ENCODE assay signal across 10 cellular contexts in the genomic region with DNA sequence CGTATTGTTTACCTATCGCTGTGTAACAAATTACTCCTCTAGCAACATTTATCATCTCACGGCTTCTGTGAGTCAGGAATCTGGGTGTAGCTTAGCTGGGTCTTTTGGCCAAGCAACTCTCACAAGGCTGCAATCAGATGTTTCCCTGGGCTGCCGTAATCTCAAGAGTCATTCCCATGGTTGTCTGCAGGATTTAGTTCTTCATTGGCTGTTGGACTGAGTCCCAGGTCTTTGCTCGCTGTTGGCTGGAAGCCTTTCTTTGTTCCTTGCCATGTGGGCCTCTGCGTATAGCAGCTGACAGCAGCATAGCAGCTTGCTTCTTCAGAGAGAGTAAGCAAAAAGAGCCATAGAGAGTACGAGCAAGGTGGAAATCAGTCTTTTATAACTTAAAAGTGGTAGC. TPM values are rescaled to one million over a fixed set of nuclear protein-coding genes. Genes with fewer than 3 reads are reported as not detected.
DNase-seq lines count a peak whose midpoint lies in the region; ATAC-seq and TF ChIP-seq lines count a peak whose summit lies in the region.
"Had no signal": no experiment of that assay in that cellular context is flagged by ENCODE, and none has a peak within 500 bp of the region (broad histone marks: within the 10 kb centered on the region; RNA-seq: fewer than 3 reads in every experiment).

No MANE protein-coding gene starts in this region.

- no peak for ATAC-seq in CD8-positive, alpha-beta T cell
- ATAC-seq in GM21723 (IDR thresholded peaks at IDR 0.05; ENCODE audit: unreplicated experiment) = no peak
- no peak for ATAC-seq in activated naive CD8-positive, alpha-beta T cell treated with anti-CD3 and anti-CD28 coated beads, Interleukin-2, amount 50 U/mL, for 24 hours

- TF ChIP-seq POLR2A in adrenal gland (IDR thresholded peaks at IDR 0.05) = no peak

- H3K4me1 ChIP-seq in CD8-positive, alpha-beta T cell (ENCODE audit: insufficient read depth, low read length) = no peaks in the 10 kb centered on the region
- H3K4me1 ChIP-seq in adrenal gland (replicated peaks in 1 of 2) = peaks cover 8 to 13% of the 10 kb centered on the region in 2 donors

- no peak overlapping the region for H3K27ac ChIP-seq in CD8-positive, alpha-beta T cell (ENCODE audit: low read depth, low read length)
- peak overlapping the region in 2 of 5 donors; percentile 14 to 70 for H3K27ac ChIP-seq in adrenal gland

- peaks cover 22% of the 10 kb centered on the region for H3K4me1 Mint-ChIP-seq in CD8-positive, alpha-beta T cell (ENCODE audit: low read depth)
- peaks cover 10% of the 10 kb centered on the region for H3K4me1 Mint-ChIP-seq in activated naive CD8-positive, alpha-beta T cell treated with anti-CD3 and anti-CD28 coated beads, Interleukin-2, amount 50 U/mL, for 24 hours

- H3K9me3 Mint-ChIP-seq in CD8-positive, alpha-beta T cell = no peaks in the 10 kb centered on the region
- H3K9me3 Mint-ChIP-seq in activated naive CD8-positive, alpha-beta T cell treated with anti-CD3 and anti-CD28 coated beads, Interleukin-2, amount 50 U/mL, for 24 hours = no peaks in the 10 kb centered on the region

- TF ChIP-seq CTCF in CD8-positive, alpha-beta T cell (IDR thresholded peaks at IDR 0.05) = no peak
- TF ChIP-seq CTCF in adrenal gland (IDR thresholded peaks at IDR 0.05) = no peak

- H3K4me3 ChIP-seq in CD8-positive, alpha-beta T cell (ENCODE audit: low read depth, low read length) = no peak overlapping the region
- H3K4me3 ChIP-seq in adrenal gland = no peak overlapping the region

- peak overlapping the region; percentile 39 for H3K27ac Mint-ChIP-seq in CD8-positive, alpha-beta T cell
- H3K27ac Mint-ChIP-seq in activated naive CD8-positive, alpha-beta T cell treated with anti-CD3 and anti-CD28 coated beads, Interleukin-2, amount 50 U/mL, for 24 hours = no peak overlapping the region

- WGBS in adrenal gland, 4 donors = 54 to 65% (median 62%) methylated on average over 7 of the region's 7 CpGs

- no peaks in the 10 kb centered on the region for H3K9me3 ChIP-seq in CD8-positive, alpha-beta T cell (ENCODE audit: low read length)
- H3K9me3 ChIP-seq in adrenal gland (replicated peaks in 1 of 3) = no peaks in the 10 kb centered on the region

- no peak overlapping the region for H3K4me3 Mint-ChIP-seq in CD8-positive, alpha-beta T cell
- no peak overlapping the region for H3K4me3 Mint-ChIP-seq in activated naive CD8-positive, alpha-beta T cell treated with anti-CD3 and anti-CD28 coated beads, Interleukin-2, amount 50 U/mL, for 24 hours

- no peaks in the 10 kb centered on the region for H3K27me3 ChIP-seq in CD8-positive, alpha-beta T cell (ENCODE audit: insufficient read depth, low read length)
- no peaks in the 10 kb centered on the region for H3K27me3 ChIP-seq in adrenal gland

- H3K36me3 ChIP-seq in CD8-positive, alpha-beta T cell (ENCODE audit: insufficient read depth, low read length) = peaks cover 50% of the 10 kb centered on the region
- peaks cover 0 to 49% of the 10 kb centered on the region in 2 donors for H3K36me3 ChIP-seq in adrenal gland (replicated peaks in 1 of 2)

- no peak for DNase-seq in CD8-positive, alpha-beta T cell
- DNase-seq in adrenal gland = peak; percentile 32 to 82 (median 59)
- peak; percentile 91 for DNase-seq in globus pallidus (ENCODE audit: low spot score)
- peak; percentile 49 to 95 (median 72) for DNase-seq in posterior cingulate gyrus
- DNase-seq in activated CD8-positive, alpha-beta memory T cell treated with anti-CD3 and anti-CD28 coated beads, Interleukin-2, amount 50 U/mL, for 48 hours = no peak
- no peak for DNase-seq in 8988T
- no peak for DNase-seq in activated naive CD8-positive, alpha-beta T cell treated with anti-CD3 and anti-CD28 coated beads, Interleukin-2, amount 50 U/mL, for 24 hours
- DNase-seq: DMS153, SHP77 treated with DMSO at 0.1 percent for 48 hours had no signal

- CTCF ChIA-PET in CD8-positive, alpha-beta T cell (lab: Charles Lee) = interaction anchor here (0.9 kb wide), 1 partner anchor 12 kb away, joined by 3 read pairs; no protein-coding TSS in a partner anchor

- peaks cover 81% of the 10 kb centered on the region for H3K36me3 Mint-ChIP-seq in CD8-positive, alpha-beta T cell
- peaks cover 70% of the 10 kb centered on the region for H3K36me3 Mint-ChIP-seq in activated naive CD8-positive, alpha-beta T cell treated with anti-CD3 and anti-CD28 coated beads, Interleukin-2, amount 50 U/mL, for 24 hours (ENCODE audit: low read depth)

- POLR2A ChIA-PET in CD8-positive, alpha-beta T cell (lab: Charles Lee) = interaction anchor here (1.1 kb wide), 1 partner anchor 18 kb away, joined by 3 read pairs; a partner anchor contains a TSS

- no peaks in the 10 kb centered on the region for H3K27me3 Mint-ChIP-seq in CD8-positive, alpha-beta T cell (ENCODE audit: low read depth)
- no peaks in the 10 kb centered on the region for H3K27me3 Mint-ChIP-seq in activated naive CD8-positive, alpha-beta T cell treated with anti-CD3 and anti-CD28 coated beads, Interleukin-2, amount 50 U/mL, for 24 hours

- intact Hi-C loops in CD8-positive, alpha-beta T cell (cut with DNase I, micrococcal nuclease) = no loop called here
- intact Hi-C loops in adrenal gland (cut with DNase I) = no loop called here
- intact Hi-C loops in posterior cingulate gyrus (cut with DNase I) = no loop called here

RNA-seq across cellular contexts. Expression of a gene that starts 16.8 kb away (rescaled TPM):
- 10 to 100 TPM; 71.5 to 78.4 TPM for total RNA-seq in CD8-positive, alpha-beta T cell
- 10 to 100 TPM; 49.1 to 95.9 (median 74.2) TPM for total RNA-seq in adrenal gland
- 100 to 1,000 TPM in 1 of 3 donors, 10 to 100 TPM in 2; 21.2 to 114 (median 31.8) TPM for polyA plus RNA-seq in adrenal gland

RNA-seq across cellular contexts. Expression of a gene that starts 18.1 kb away (rescaled TPM):
- total RNA-seq in CD8-positive, alpha-beta T cell = 10 to 100 TPM; 16.5 to 17.2 TPM
- 10 to 100 TPM in 7 of 8 donors, 1 to 10 TPM in 1; 9.1 to 30.0 (median 22.2) TPM for total RNA-seq in adrenal gland
- 1 to 10 TPM; 3.5 to 8.7 (median 5.2) TPM for polyA plus RNA-seq in adrenal gland

Comparison
In these comparisons a context has a peak if more than half of its experiments do, and no peak if none do; other contexts are left out.
1. DNase-seq: peak in adrenal gland (7 of 7), globus pallidus (single experiment) and posterior cingulate gyrus (10 of 10); none in CD8-positive, alpha-beta T cell (0 of 7), activated CD8-positive, alpha-beta memory T cell treated with anti-CD3 and anti-CD28 coated beads, Interleukin-2, amount 50 U/mL, for 48 hours (single experiment), 8988T (single experiment) and activated naive CD8-positive, alpha-beta T cell treated with anti-CD3 and anti-CD28 coated beads, Interleukin-2, amount 50 U/mL, for 24 hours (single experiment).